ENCODE assay signal across 27 cellular contexts in genomic region chr5:97088774-97089148, GRCh38. TPM values are rescaled to one million over a fixed set of nuclear protein-coding genes. Genes with fewer than 3 reads are reported as not detected.
"Had no signal": no experiment of that assay in that cellular context is flagged by ENCODE, and none has a peak within 500 bp of the region (broad histone marks: within the 10 kb centered on the region; RNA-seq: fewer than 3 reads in every experiment).

No MANE protein-coding gene starts in this region.

- H3K9ac ChIP-seq: KMS-11 had no signal

- H3K4me3 ChIP-seq: PC-9, Peyer's patch, SJSA1, SK-N-MC had no signal

- H3K4me1 ChIP-seq: Peyer's patch, SJSA1 had no signal

- H3K4me2 ChIP-seq: KMS-11, PC-9 had no signal

- H3K27ac ChIP-seq: KMS-11, PC-9, Peyer's patch, SJSA1, SK-N-MC had no signal

- H3K9me3 ChIP-seq: Peyer's patch, SJSA1 had no signal

- ATAC-seq: HepG2 had no signal

- DNase-seq: IMR-90, NCI-H1092, NCI-H1105 treated with DMSO at 0.1 percent for 48 hours, NCI-H1417 treated with DMSO at 0.1 percent for 48 hours, NCI-H146, NCI-H1694 treated with DMSO at 0.1 percent for 48 hours, NCI-H1930, NCI-H2081, NCI-H2107, NCI-H2227 treated with DMSO at 0.1 percent for 48 hours, NCI-H524, NCI-H526 treated with DMSO at 0.1 percent for 48 hours, NCI-H748 treated with DMSO at 0.1 percent for 48 hours, PC-9, Peyer's patch, Right ventricle myocardium superior, SIG-M5 had no signal

- H3K27me3 ChIP-seq: Peyer's patch had no signal

- H2AFZ ChIP-seq: PC-9 had no signal

- H3K36me3 ChIP-seq: Peyer's patch, SJSA1 had no signal

RNA-seq across cellular contexts. Expression of gene LIX1, which starts 53.6 kb away (rescaled TPM):
- total RNA-seq: HepG2; HT1080; IMR-90; LHCN-M2; MCF 10A; NCI-H460; PC-9; Right ventricle myocardium superior; RPMI7951; SJSA1; T-helper 1 cell treated with Interleukin-12 subunit alpha and Interleukin-12 subunit beta and Interleukin-4 antibody, amounts not matched to agents 30 ng/mL and 1 ng/mL, for 36 hours had no signal
- polyA plus RNA-seq: HepG2, IMR-90 had no signal
